ENCODE assay signal across 25 cellular contexts in the genomic region with DNA sequence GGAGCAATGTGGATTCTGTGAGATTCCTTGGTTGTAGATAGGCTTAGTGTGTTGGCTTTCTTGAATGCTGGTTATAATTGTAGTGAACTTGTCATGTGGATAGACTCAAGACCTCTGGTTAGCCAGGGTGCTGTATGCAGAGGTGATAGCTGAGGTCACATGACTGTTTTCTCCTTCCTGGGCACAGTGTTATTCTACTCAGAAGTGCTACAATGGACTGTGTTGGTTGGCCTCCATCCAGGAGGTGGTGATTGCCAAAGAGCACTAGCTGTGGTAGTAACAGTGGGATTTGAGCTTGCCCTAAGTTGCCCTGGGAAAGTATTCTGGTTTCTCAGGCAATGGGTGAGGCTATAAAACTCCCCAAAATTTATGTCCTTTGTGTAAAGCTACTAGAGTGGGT.
DNase-seq lines count a peak whose midpoint lies in the region; ATAC-seq, FAIRE-seq and TF ChIP-seq lines count a peak whose summit lies in the region.
"Had no signal": no experiment of that assay in that cellular context is flagged by ENCODE, and none has a peak within 500 bp of the region (broad histone marks: within the 10 kb centered on the region; RNA-seq: fewer than 3 reads in every experiment).

No MANE protein-coding gene starts in this region.

- H3K4me1 Mint-ChIP-seq in activated naive CD8-positive, alpha-beta T cell treated with anti-CD3 and anti-CD28 coated beads, Interleukin-2, amount 50 U/mL, for 24 hours: no peaks in the 10 kb centered on the region
- H3K4me1 Mint-ChIP-seq: activated CD4-positive, alpha-beta T cell treated with anti-CD3 and anti-CD28 coated beads for 36 hours; activated CD8-positive, alpha-beta memory T cell treated with anti-CD3 and anti-CD28 coated beads, Interleukin-2, amount 10 ng/mL, durations not matched to agents 7 days and 5 days; activated T-helper 17 cell treated with anti-CD3 and anti-CD28 coated beads, Interleukin-2, amount 50 U/mL, for 72 hours had no signal

- H3K36me3 ChIP-seq in H1 (ENCODE audit: control insufficient read depth in 2 of 4, insufficient read depth in 4 of 4, low read length in 3 of 4) (no peaks in the 10 kb centered on the region), sigmoid colon (no peaks in the 10 kb centered on the region)
- H3K36me3 ChIP-seq: uterus had no signal

- POLR2A ChIA-PET in H1 (lab: Charles Lee; ENCODE audit: partially characterized antibody): interaction anchor here (1.0 kb wide), 1 partner anchor 26 kb away, joined by 3 read pairs; no protein-coding TSS in a partner anchor

- H4K8ac ChIP-seq in H1 (ENCODE audit: extremely low read depth, insufficient read depth, low read length): no peak overlapping the region

- H3K9me3 Mint-ChIP-seq in activated naive CD8-positive, alpha-beta T cell treated with anti-CD3 and anti-CD28 coated beads, Interleukin-2, amount 50 U/mL, for 24 hours: no peaks in the 10 kb centered on the region
- H3K9me3 Mint-ChIP-seq: activated T-helper 17 cell treated with anti-CD3 and anti-CD28 coated beads, Interleukin-2, amount 50 U/mL, for 72 hours; CD4-positive, alpha-beta memory T cell; central memory CD8-positive, alpha-beta T cell had no signal

- TF ChIP-seq POLR2A in H1 (IDR thresholded peaks at IDR 0.05; ENCODE audit: control extremely low read depth in 1 of 2, low read depth in 2 of 2, low read length in 2 of 2) (no peak), sigmoid colon (IDR thresholded peaks at IDR 0.05) (no peak)

- H3K4me3 Mint-ChIP-seq in activated naive CD8-positive, alpha-beta T cell treated with anti-CD3 and anti-CD28 coated beads, Interleukin-2, amount 50 U/mL, for 24 hours: no peak overlapping the region
- H3K4me3 Mint-ChIP-seq: activated CD4-positive, alpha-beta T cell treated with anti-CD3 and anti-CD28 coated beads for 36 hours; activated CD8-positive, alpha-beta memory T cell treated with anti-CD3 and anti-CD28 coated beads, Interleukin-2, amount 10 ng/mL, durations not matched to agents 7 days and 5 days; activated T-helper 17 cell treated with anti-CD3 and anti-CD28 coated beads, Interleukin-2, amount 50 U/mL, for 72 hours; CD4-positive, alpha-beta memory T cell; central memory CD8-positive, alpha-beta T cell; GM23338 had no signal

- peak overlapping the region; percentile 3 for H4K91ac ChIP-seq in H1 (replicated peaks; ENCODE audit: insufficient read length, low read length)

- H3K14ac ChIP-seq in H1 (ENCODE audit: insufficient read length): no peak overlapping the region

- DNase-seq in Caki2 (ENCODE audit: low read depth): peak; percentile 39
- peak; percentile 19 for DNase-seq in NCI-H1694 treated with DMSO at 0.1 percent for 48 hours (lab: John Stamatoyannopoulos, UW)
- no peak for DNase-seq in H1 (ENCODE audit: low read depth in 1 of 2, low spot score in 2 of 2)
- DNase-seq in mucosa of gallbladder (ENCODE audit: low spot score): peak; percentile 44
- DNase-seq in DMS53 treated with DMSO at 0.1 percent for 48 hours (lab: John Stamatoyannopoulos, UW; ENCODE audit: unreplicated experiment): no peak
- DNase-seq in sigmoid colon: no peak
- DNase-seq in activated naive CD8-positive, alpha-beta T cell treated with anti-CD3 and anti-CD28 coated beads, Interleukin-2, amount 50 U/mL, for 24 hours: no peak
- DNase-seq: activated CD4-positive, alpha-beta T cell treated with anti-CD3 and anti-CD28 coated beads for 36 hours; activated CD8-positive, alpha-beta memory T cell treated with anti-CD3 and anti-CD28 coated beads, Interleukin-2, amount 10 ng/mL, durations not matched to agents 7 days and 5 days; CD4-positive, alpha-beta memory T cell; EL; hippocampal formation; midbrain; MM.1S; NCI-H82; stimulated activated naive CD8-positive, alpha-beta T cell treated with anti-CD3 and anti-CD28 coated beads, Interleukin-15, Interleukin-2, amounts not matched to agents 100 U/mL and 50 U/mL, for 24 hours; T1000; uterus had no signal

- peak overlapping the region; percentile 27; the same call in 1 of the 2 replicates for H2BK20ac ChIP-seq in H1 (ENCODE audit: low read length)

- no peak overlapping the region; a peak in 1 of 7 replicates for H3K9ac ChIP-seq in H1 (replicated peaks in 1 of 4; ENCODE audit: extremely low read depth in 1 of 4, low read depth in 3 of 4, low read length in 3 of 4)
- H3K9ac ChIP-seq: SK-N-SH had no signal

- no peaks in the 10 kb centered on the region for H4K20me1 ChIP-seq in H1 (replicated peaks in 1 of 2; ENCODE audit: control insufficient read depth in 1 of 2, insufficient read depth in 2 of 2, low read length in 2 of 2)

- no peaks in the 10 kb centered on the region for H3K79me2 ChIP-seq in H1 (ENCODE audit: control insufficient read depth in 1 of 2, insufficient read depth in 2 of 2, low read length in 2 of 2)

- H3K27me3 Mint-ChIP-seq in activated naive CD8-positive, alpha-beta T cell treated with anti-CD3 and anti-CD28 coated beads, Interleukin-2, amount 50 U/mL, for 24 hours: peaks cover 2% of the 10 kb centered on the region
- H3K27me3 Mint-ChIP-seq: activated CD4-positive, alpha-beta T cell treated with anti-CD3 and anti-CD28 coated beads for 36 hours had no signal

- H3K36me3 Mint-ChIP-seq in activated naive CD8-positive, alpha-beta T cell treated with anti-CD3 and anti-CD28 coated beads, Interleukin-2, amount 50 U/mL, for 24 hours (ENCODE audit: low read depth): no peaks in the 10 kb centered on the region
- H3K36me3 Mint-ChIP-seq: activated CD8-positive, alpha-beta memory T cell treated with anti-CD3 and anti-CD28 coated beads, Interleukin-2, amount 10 ng/mL, durations not matched to agents 7 days and 5 days; CD4-positive, alpha-beta memory T cell had no signal

- no peak overlapping the region for H3K56ac ChIP-seq in H1 (replicated peaks; ENCODE audit: insufficient read length, low read depth, low read length)

- TF ChIP-seq EP300 in H1 (IDR thresholded peaks at IDR 0.05; ENCODE audit: borderline replicate concordance in 1 of 2, low read depth in 2 of 2, low read length in 2 of 2): no peak
- no peak for TF ChIP-seq EP300 in sigmoid colon (IDR thresholded peaks at IDR 0.05)

- TF ChIP-seq RAD21 in H1 (IDR thresholded peaks at IDR 0.05 in 1 of 2, conservative IDR thresholded peaks at IDR 0.05 in 1 of 2; ENCODE audit: low read depth in 2 of 2, low read length in 2 of 2): no peak

- no peak overlapping the region for H4K5ac ChIP-seq in H1 (ENCODE audit: insufficient read length, low read depth, low read length)

- no peak for FAIRE-seq in H1 (lab: Jason Lieb, UNC)
- FAIRE-seq: keratinocyte had no signal

- H2BK5ac ChIP-seq in H1 (ENCODE audit: low read depth, low read length): peak overlapping the region; percentile 54; the same call in 1 of the 2 replicates

- no peaks in the 10 kb centered on the region; a peak in 1 of 7 replicates for H3K27me3 ChIP-seq in H1 (replicated peaks in 1 of 4; ENCODE audit: control insufficient read depth in 3 of 4, extremely low read depth in 1 of 4, insufficient read depth in 3 of 4, low read length in 3 of 4)
- H3K27me3 ChIP-seq in sigmoid colon: no peaks in the 10 kb centered on the region
- H3K27me3 ChIP-seq: uterus had no signal

- no peak for TF ChIP-seq CTCF in H1 (IDR thresholded peaks at IDR 0.05; ENCODE audit: control extremely low read depth in 1 of 3, insufficient read depth in 1 of 3, low read depth in 1 of 3, low read length in 3 of 3)
- TF ChIP-seq CTCF in sigmoid colon (IDR thresholded peaks at IDR 0.05): no peak

- H3K23me2 ChIP-seq in H1 (ENCODE audit: low read depth, low read length): no peaks in the 10 kb centered on the region

- no peak overlapping the region for H2BK120ac ChIP-seq in H1 (replicated peaks; ENCODE audit: low read depth, low read length)

- H3K27ac ChIP-seq in H1 (ENCODE audit: low read depth, low read length) (no peak overlapping the region), sigmoid colon (no peak overlapping the region)
- H3K27ac ChIP-seq: uterus had no signal

- H3K79me1 ChIP-seq in H1 (ENCODE audit: low read depth, low read length): no peaks in the 10 kb centered on the region

- peak overlapping the region; percentile 42; the same call in 1 of the 2 replicates for H2BK12ac ChIP-seq in H1 (ENCODE audit: low read depth, low read length)

- 0 out of 2 replicates have a peak overlapping the region, but pooled peaks have one; percentile 41 for H2AK5ac ChIP-seq in H1 (ENCODE audit: low read depth, low read length)

- CTCF ChIA-PET in H1 (lab: Charles Lee; ENCODE audit: partially characterized antibody): interaction anchor here (0.6 to 3.4 kb wide), 7 partner anchors 13 to 1137 kb away, joined by 3 to 18 read pairs (median 3); no protein-coding TSS in a partner anchor

- no peak for ATAC-seq in HG03571 (IDR thresholded peaks at IDR 0.05; ENCODE audit: unreplicated experiment)
- ATAC-seq in activated naive CD8-positive, alpha-beta T cell treated with anti-CD3 and anti-CD28 coated beads, Interleukin-2, amount 50 U/mL, for 24 hours: no peak
- ATAC-seq: activated CD4-positive, alpha-beta T cell treated with anti-CD3 and anti-CD28 coated beads for 36 hours; activated CD8-positive, alpha-beta memory T cell treated with anti-CD3 and anti-CD28 coated beads, Interleukin-2, amount 10 ng/mL, durations not matched to agents 7 days and 5 days; activated T-helper 17 cell treated with anti-CD3 and anti-CD28 coated beads, Interleukin-2, amount 50 U/mL, for 72 hours; GM23338; Panc1; stimulated activated naive CD8-positive, alpha-beta T cell treated with anti-CD3 and anti-CD28 coated beads, Interleukin-15, Interleukin-2, amounts not matched to agents 100 U/mL and 50 U/mL, for 24 hours had no signal

- H3K9me3 ChIP-seq in H1 (ENCODE audit: insufficient read depth in 2 of 2, low read depth in 1 of 2, low read length in 1 of 2) (peaks cover 0 to 2% of the 10 kb centered on the region in 2 experiments; a peak in 1 of 4 replicates), sigmoid colon (no peaks in the 10 kb centered on the region)
- H3K9me3 ChIP-seq: SK-N-SH, uterus had no signal

- no peak overlapping the region for H3K23ac ChIP-seq in H1 (ENCODE audit: insufficient read length)

- H3K4me3 ChIP-seq in H1 (ENCODE audit: extremely low read depth in 1 of 4, insufficient read depth in 2 of 4, low read depth in 3 of 4, low read length in 4 of 4): no peak overlapping the region
- H3K4me3 ChIP-seq in sigmoid colon: no peak overlapping the region
- H3K4me3 ChIP-seq: GM23338, uterus had no signal

- no peak overlapping the region for H3K4me2 ChIP-seq in H1 (ENCODE audit: insufficient read depth in 1 of 2, low read depth in 2 of 2, low read length in 2 of 2)
- H3K4me2 ChIP-seq: GM23338, SK-N-SH had no signal

- intact Hi-C loops in sigmoid colon (cut with DNase I): no loop called here

- H3K18ac ChIP-seq in H1 (ENCODE audit: extremely low read depth, low read length): no peak overlapping the region

- H3K4ac ChIP-seq in H1 (replicated peaks; ENCODE audit: insufficient read length, low read depth, low read length): no peak overlapping the region

- H2BK15ac ChIP-seq in H1 (ENCODE audit: low read length): no peak overlapping the region

- no peaks in the 10 kb centered on the region; a peak in 1 of 7 replicates for H3K4me1 ChIP-seq in H1 (replicated peaks in 1 of 4; ENCODE audit: control insufficient read depth in 3 of 4, insufficient read depth in 4 of 4, low read length in 3 of 4)
- H3K4me1 ChIP-seq in sigmoid colon: peaks cover 0 to 24% (median 14%) of the 10 kb centered on the region in 4 donors
- H3K4me1 ChIP-seq: uterus had no signal

- in situ Hi-C loops in Caki2 (cut with HindIII; ENCODE audit: low pct_unique_long_range_greater_than_20kb, low sequenced_read_pairs): no loop called here

- H3K27ac Mint-ChIP-seq in activated naive CD8-positive, alpha-beta T cell treated with anti-CD3 and anti-CD28 coated beads, Interleukin-2, amount 50 U/mL, for 24 hours: no peak overlapping the region
- H3K27ac Mint-ChIP-seq: activated CD4-positive, alpha-beta T cell treated with anti-CD3 and anti-CD28 coated beads for 36 hours; activated CD8-positive, alpha-beta memory T cell treated with anti-CD3 and anti-CD28 coated beads, Interleukin-2, amount 10 ng/mL, durations not matched to agents 7 days and 5 days; activated T-helper 17 cell treated with anti-CD3 and anti-CD28 coated beads, Interleukin-2, amount 50 U/mL, for 72 hours; CD4-positive, alpha-beta memory T cell; GM23338 had no signal

- H2AFZ ChIP-seq in H1 (ENCODE audit: low read length): no peak overlapping the region
- H2AFZ ChIP-seq: GM23338 had no signal

Comparison
In these comparisons a context has a peak if more than half of its experiments do, and no peak if none do; other contexts are left out.
1. DNase-seq: peak in Caki2 (single experiment), NCI-H1694 treated with DMSO at 0.1 percent for 48 hours (single experiment) and mucosa of gallbladder (single experiment); none in H1 (0 of 2), DMS53 treated with DMSO at 0.1 percent for 48 hours (single experiment), sigmoid colon (single experiment) and activated naive CD8-positive, alpha-beta T cell treated with anti-CD3 and anti-CD28 coated beads, Interleukin-2, amount 50 U/mL, for 24 hours (single experiment).